6 cellular contexts compared by ENCODE assay signal in genomic region chr20:52152921-52153320, GRCh38.
"Had no signal": no experiment of that assay in that cellular context is flagged by ENCODE, and none has a peak within 500 bp of the region (broad histone marks: within the 10 kb centered on the region; RNA-seq: fewer than 3 reads in every experiment).

No MANE protein-coding gene starts in this region.

- H3K27ac ChIP-seq: HL-60 had no signal

- FAIRE-seq: HepG2, K562 had no signal

- DNase-seq: IMR-90, KBM-7 had no signal

- H3K27me3 Mint-ChIP-seq: IgD-negative memory B cell had no signal

- H3K27ac Mint-ChIP-seq: IgD-negative memory B cell had no signal

- H3K4me3 ChIP-seq: K562 had no signal

- H3K4me3 Mint-ChIP-seq: IgD-negative memory B cell had no signal

- ATAC-seq: HepG2, K562 had no signal
